Comparison of ENCODE assay signal across 8 cellular contexts in the genomic region with DNA sequence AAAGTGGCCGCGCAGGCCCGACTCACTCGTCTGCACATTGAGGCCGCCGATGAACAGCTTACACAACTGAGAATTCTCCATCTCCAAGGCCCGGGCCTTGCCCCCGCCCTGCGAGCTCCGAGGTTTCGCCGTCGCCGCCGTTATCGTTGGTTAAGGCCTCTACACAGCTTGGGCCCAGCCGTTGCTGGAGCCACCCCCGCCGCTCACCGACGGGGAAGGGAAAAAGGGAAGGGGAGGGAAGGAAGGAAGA. TPM values are rescaled to one million over a fixed set of nuclear protein-coding genes. Genes with fewer than 3 reads are reported as not detected.
A peak's percentile ranks its signal among the peaks of the same experiment; 100 is the strongest.
DNase-seq lines count a peak whose midpoint lies in the region; ATAC-seq, FAIRE-seq and TF ChIP-seq lines count a peak whose summit lies in the region.

No MANE protein-coding gene starts in this region.

- H3K4me3 ChIP-seq in DOHH2 (ENCODE audit: low read length), result peak overlapping the region; percentile 87
- H3K4me3 ChIP-seq in MM.1S (ENCODE audit: low read length), result peak overlapping the region; percentile 99
- H3K4me3 ChIP-seq in H1 (ENCODE audit: extremely low read depth in 1 of 4, insufficient read depth in 2 of 4, low read depth in 3 of 4, low read length in 4 of 4), result peak overlapping the region; percentile 92 to 100 (median 100)

- POLR2A ChIA-PET in H1 (lab: Charles Lee; ENCODE audit: partially characterized antibody), result interaction anchor here (0.8 to 3.5 kb wide), 21 partner anchors 10 to 376 kb away, joined by 3 to 43 read pairs (median 4); partner anchors contain the start of genes FAM13B and KLHL3

- no peaks in the 10 kb centered on the region for H3K9me2 ChIP-seq in DOHH2 (replicated peaks; ENCODE audit: control insufficient read depth, low read length)
- H3K9me2 ChIP-seq in MM.1S (replicated peaks; ENCODE audit: insufficient read depth, low read length), result no peaks in the 10 kb centered on the region

- H2BK5ac ChIP-seq in H1 (ENCODE audit: low read depth, low read length), result peak overlapping the region; percentile 100

- CTCF ChIA-PET in H1 (lab: Charles Lee; ENCODE audit: partially characterized antibody), result interaction anchor here (0.5 to 1.9 kb wide), 9 partner anchors 9 to 303 kb away, joined by 3 to 8 read pairs (median 4); no protein-coding TSS in a partner anchor

- peak overlapping the region; percentile 100 for H3K27ac Mint-ChIP-seq in nephron progenitor cell

- no peak for DNase-seq in MM.1S
- no peak for DNase-seq in H1 (ENCODE audit: low read depth in 1 of 2, low spot score in 2 of 2)
- no peak for DNase-seq in nephron progenitor cell
- no peak for DNase-seq in NOMO-1 (lab: John Stamatoyannopoulos, UW; ENCODE audit: unreplicated experiment in 2 of 2)
- no peak for DNase-seq in left colon
- no peak for DNase-seq in NCI-H2029 (lab: John Stamatoyannopoulos, UW)

- peak; percentile 13 for ATAC-seq in GM21737 (IDR thresholded peaks at IDR 0.05; ENCODE audit: unreplicated experiment)
- ATAC-seq in left colon, result no peak

- TF ChIP-seq EP300 in H1 (IDR thresholded peaks at IDR 0.05; ENCODE audit: borderline replicate concordance in 1 of 2, low read depth in 2 of 2, low read length in 2 of 2), result no peak

- H2BK15ac ChIP-seq in H1 (ENCODE audit: low read length), result no peak overlapping the region

- H3K27me3 Mint-ChIP-seq in nephron progenitor cell (ENCODE audit: low read depth, poor library complexity), result peaks cover 19% of the 10 kb centered on the region

- H3K27ac ChIP-seq in DOHH2 (ENCODE audit: low read depth, low read length), result peak overlapping the region; percentile 86
- H3K27ac ChIP-seq in MM.1S (ENCODE audit: low read length), result peak overlapping the region; percentile 92
- H3K27ac ChIP-seq in H1 (ENCODE audit: low read depth, low read length), result peak overlapping the region; percentile 100

- H3K27me3 ChIP-seq in DOHH2 (ENCODE audit: control insufficient read depth, low read length) (no peaks in the 10 kb centered on the region), MM.1S (replicated peaks; ENCODE audit: insufficient read depth, low read length) (no peaks in the 10 kb centered on the region), H1 (replicated peaks in 1 of 4; ENCODE audit: control insufficient read depth in 3 of 4, extremely low read depth in 1 of 4, insufficient read depth in 3 of 4, low read length in 3 of 4) (no peaks in the 10 kb centered on the region)

- peaks cover 28% of the 10 kb centered on the region for H3K4me1 Mint-ChIP-seq in nephron progenitor cell

- H3K4me3 Mint-ChIP-seq in nephron progenitor cell, result peak overlapping the region; percentile 98

- peak overlapping the region; percentile 98 for H3K4ac ChIP-seq in H1 (replicated peaks; ENCODE audit: insufficient read length, low read depth, low read length)

- peaks cover under 1% of the 10 kb centered on the region for H3K9me3 Mint-ChIP-seq in nephron progenitor cell

- H3K14ac ChIP-seq in H1 (ENCODE audit: insufficient read length), result no peak overlapping the region

- H4K8ac ChIP-seq in H1 (ENCODE audit: extremely low read depth, insufficient read depth, low read length), result peak overlapping the region; percentile 99

- no peaks in the 10 kb centered on the region for H3K9me3 ChIP-seq in DOHH2 (ENCODE audit: control insufficient read depth, insufficient read depth, low read length)
- no peaks in the 10 kb centered on the region for H3K9me3 ChIP-seq in MM.1S (replicated peaks; ENCODE audit: insufficient read depth, low read length)
- H3K9me3 ChIP-seq in H1 (ENCODE audit: insufficient read depth in 2 of 2, low read depth in 1 of 2, low read length in 1 of 2), result no peaks in the 10 kb centered on the region

- peak overlapping the region; percentile 42; the same call in 1 of the 2 replicates for H2AFZ ChIP-seq in MM.1S (ENCODE audit: low read length)
- no peak overlapping the region for H2AFZ ChIP-seq in H1 (ENCODE audit: low read length)

- peaks cover 28% of the 10 kb centered on the region for H3K4me1 ChIP-seq in DOHH2 (ENCODE audit: control insufficient read depth, low read length)
- peaks cover 9% of the 10 kb centered on the region for H3K4me1 ChIP-seq in MM.1S (ENCODE audit: low read length)
- H3K4me1 ChIP-seq in H1 (replicated peaks in 1 of 4; ENCODE audit: control insufficient read depth in 3 of 4, insufficient read depth in 4 of 4, low read length in 3 of 4), result peaks cover 0 to 3% (median 0%) of the 10 kb centered on the region in 4 experiments; a peak in 3 of 7 replicates

- TF ChIP-seq RAD21 in H1 (IDR thresholded peaks at IDR 0.05 in 1 of 2, conservative IDR thresholded peaks at IDR 0.05 in 1 of 2; ENCODE audit: low read depth in 2 of 2, low read length in 2 of 2), result no peak

- H3K56ac ChIP-seq in H1 (replicated peaks; ENCODE audit: insufficient read length, low read depth, low read length), result peak overlapping the region; percentile 89

- H3K79me2 ChIP-seq in DOHH2 (ENCODE audit: control insufficient read depth, low read length) (peaks cover 49% of the 10 kb centered on the region), MM.1S (ENCODE audit: low read length) (peaks cover 48% of the 10 kb centered on the region), H1 (ENCODE audit: control insufficient read depth in 1 of 2, insufficient read depth in 2 of 2, low read length in 2 of 2) (peaks cover 21 to 51% of the 10 kb centered on the region in 2 experiments)

- H2BK120ac ChIP-seq in H1 (replicated peaks; ENCODE audit: low read depth, low read length), result no peak overlapping the region

- H3K9ac ChIP-seq in MM.1S (ENCODE audit: low read length), result peak overlapping the region; percentile 99
- peak overlapping the region; percentile 95 to 100 (median 100) for H3K9ac ChIP-seq in H1 (replicated peaks in 1 of 4; ENCODE audit: extremely low read depth in 1 of 4, low read depth in 3 of 4, low read length in 3 of 4)

- H3K36me3 ChIP-seq in DOHH2 (ENCODE audit: control insufficient read depth, low read length) (peaks cover 47% of the 10 kb centered on the region), MM.1S (replicated peaks; ENCODE audit: insufficient read depth, low read length) (0 out of 2 replicates have a peak, but pooled peaks cover 6% of the 10 kb centered on the region), H1 (ENCODE audit: control insufficient read depth in 2 of 4, insufficient read depth in 4 of 4, low read length in 3 of 4) (peaks cover 0 to 25% (median 0%) of the 10 kb centered on the region in 4 experiments; a peak in 1 of 8 replicates)

- H2AK5ac ChIP-seq in H1 (ENCODE audit: low read depth, low read length), result peak overlapping the region; percentile 95

- no peak for TF ChIP-seq CTCF in DOHH2 (IDR thresholded peaks at IDR 0.05; ENCODE audit: low read depth, low read length, poor library complexity, severe bottlenecking)
- no peak for TF ChIP-seq CTCF in MM.1S (IDR thresholded peaks at IDR 0.05; ENCODE audit: low read length)
- no peak for TF ChIP-seq CTCF in H1 (IDR thresholded peaks at IDR 0.05; ENCODE audit: control extremely low read depth in 1 of 3, insufficient read depth in 1 of 3, low read depth in 1 of 3, low read length in 3 of 3)
- no peak for TF ChIP-seq CTCF in nephron progenitor cell (IDR thresholded peaks at IDR 0.05)

- peak overlapping the region; percentile 73 for H3K4me2 ChIP-seq in DOHH2 (ENCODE audit: low read length)
- peak overlapping the region; percentile 91; the same call in 1 of the 2 replicates for H3K4me2 ChIP-seq in MM.1S (ENCODE audit: low read depth, low read length)
- H3K4me2 ChIP-seq in H1 (ENCODE audit: insufficient read depth in 1 of 2, low read depth in 2 of 2, low read length in 2 of 2), result peak overlapping the region; percentile 61 to 79

- H4K91ac ChIP-seq in H1 (replicated peaks; ENCODE audit: insufficient read length, low read length), result peak overlapping the region; percentile 77

- no peak for TF ChIP-seq POLR2A in H1 (IDR thresholded peaks at IDR 0.05; ENCODE audit: control extremely low read depth in 1 of 2, low read depth in 2 of 2, low read length in 2 of 2)

- no peak overlapping the region for H3K23ac ChIP-seq in H1 (ENCODE audit: insufficient read length)

- H3K36me3 Mint-ChIP-seq in nephron progenitor cell (ENCODE audit: low read depth), result peaks cover 28% of the 10 kb centered on the region

- intact Hi-C loops in left colon (cut with DNase I, micrococcal nuclease), result no loop called here

- H4K5ac ChIP-seq in H1 (ENCODE audit: insufficient read length, low read depth, low read length), result peak overlapping the region; percentile 83

- H3K79me1 ChIP-seq in H1 (ENCODE audit: low read depth, low read length), result no peaks in the 10 kb centered on the region

- H3K18ac ChIP-seq in H1 (ENCODE audit: extremely low read depth, low read length), result peak overlapping the region; percentile 93

- peak overlapping the region; percentile 33; the same call in 1 of the 2 replicates for H2BK12ac ChIP-seq in H1 (ENCODE audit: low read depth, low read length)

- peaks cover 2% of the 10 kb centered on the region; the same call in 1 of the 2 replicates for H3K23me2 ChIP-seq in H1 (ENCODE audit: low read depth, low read length)

- H3F3A ChIP-seq in DOHH2 (ENCODE audit: control insufficient read depth, insufficient read depth) (peaks cover 29% of the 10 kb centered on the region), MM.1S (ENCODE audit: insufficient read depth, low read length) (peaks cover 12% of the 10 kb centered on the region; the same call in 1 of the 2 replicates)

- 1% methylated on average over 21 of the region's 21 CpGs; no CpG with 5 or more reads in 1 of the 2 experiments for WGBS in H1 (ENCODE audit: extremely low coverage in 1 of 2, insufficient coverage in 1 of 2, insufficient read length in 1 of 2, insufficient replicate concordance in 2 of 2, low coverage in 1 of 2, low lambda C conversion rate in 2 of 2, missing lambda C conversion rate in 1 of 2), 2 experiments

- H2BK20ac ChIP-seq in H1 (ENCODE audit: low read length), result no peak overlapping the region

- H4K20me1 ChIP-seq in DOHH2 (ENCODE audit: control insufficient read depth, insufficient read depth, low read depth, low read length), result peaks cover 48% of the 10 kb centered on the region
- peaks cover 39% of the 10 kb centered on the region for H4K20me1 ChIP-seq in MM.1S (ENCODE audit: insufficient read depth, low read length)
- peaks cover 17 to 32% of the 10 kb centered on the region in 2 experiments for H4K20me1 ChIP-seq in H1 (replicated peaks in 1 of 2; ENCODE audit: control insufficient read depth in 1 of 2, insufficient read depth in 2 of 2, low read length in 2 of 2)

- no peak for FAIRE-seq in H1 (lab: Jason Lieb, UNC)

RNA-seq across cellular contexts. Expression of gene HNRNPA0, which starts 0.3 kb away (rescaled TPM):
- 71.3 and 74.9 TPM in 2 replicates for total RNA-seq in H1 (2021; fragmentation: NEBNext Ultra II Directional; extraction: Animal tissue kit (Norgen Biotek cat#: 25700))
- 22.0 and 31.6 TPM in 2 replicates for polyA plus RNA-seq in H1 (2011; rRNA removed)
- 35.0 TPM for polyA plus RNA-seq in H1 (2011; cell fraction: cytosol; rRNA removed)
- 23.6 TPM for polyA plus RNA-seq in H1 (2011; cell fraction: nucleus; rRNA removed)
- polyA plus RNA-seq in H1 (2012, experiment 1 of 2), result 52.9 to 55.8 TPM (median 53.9 TPM) in 4 replicates
- polyA plus RNA-seq in H1 (2012, experiment 2 of 2), result 17.2 TPM
- polyA plus RNA-seq in H1 (2013, experiment 1 of 2), result 43.1 TPM
- 42.6 TPM for polyA plus RNA-seq in H1 (2013, experiment 2 of 2)
- polyA minus RNA-seq in H1 (2011; rRNA and poly(A)+ RNA removed), result 9.3 and 11.3 TPM in 2 replicates
- 16.1 TPM for polyA minus RNA-seq in H1 (2011; cell fraction: cytosol; rRNA and poly(A)+ RNA removed)
- polyA minus RNA-seq in H1 (2011; cell fraction: nucleus; rRNA and poly(A)+ RNA removed), result 17.9 TPM
- 10 to 100 TPM; 21.0 to 22.0 TPM for total RNA-seq in left colon

RNA-seq across cellular contexts. Expression of gene KLHL3, which starts 18.0 kb away (rescaled TPM):
- 10.5 and 13.7 TPM in 2 replicates for total RNA-seq in H1 (2021; fragmentation: NEBNext Ultra II Directional; extraction: Animal tissue kit (Norgen Biotek cat#: 25700))
- 6.0 and 7.4 TPM in 2 replicates for polyA plus RNA-seq in H1 (2011; rRNA removed)
- 8.6 TPM for polyA plus RNA-seq in H1 (2011; cell fraction: cytosol; rRNA removed)
- polyA plus RNA-seq in H1 (2011; cell fraction: nucleus; rRNA removed), result 18.9 TPM
- polyA plus RNA-seq in H1 (2012, experiment 1 of 2), result 7.0 to 11.6 TPM (median 7.3 TPM) in 4 replicates
- polyA plus RNA-seq in H1 (2012, experiment 2 of 2), result 0.66 TPM
- 3.9 TPM for polyA plus RNA-seq in H1 (2013, experiment 1 of 2)
- polyA plus RNA-seq in H1 (2013, experiment 2 of 2), result 3.8 TPM
- polyA minus RNA-seq in H1 (2011; rRNA and poly(A)+ RNA removed), result 61.3 and 74.4 TPM in 2 replicates
- polyA minus RNA-seq in H1 (2011; cell fraction: cytosol; rRNA and poly(A)+ RNA removed), result 12.0 TPM
- polyA minus RNA-seq in H1 (2011; cell fraction: nucleus; rRNA and poly(A)+ RNA removed), result 38.7 TPM
- total RNA-seq in left colon, result 1 to 10 TPM; 5.8 to 6.2 TPM
